In the genomic region with DNA sequence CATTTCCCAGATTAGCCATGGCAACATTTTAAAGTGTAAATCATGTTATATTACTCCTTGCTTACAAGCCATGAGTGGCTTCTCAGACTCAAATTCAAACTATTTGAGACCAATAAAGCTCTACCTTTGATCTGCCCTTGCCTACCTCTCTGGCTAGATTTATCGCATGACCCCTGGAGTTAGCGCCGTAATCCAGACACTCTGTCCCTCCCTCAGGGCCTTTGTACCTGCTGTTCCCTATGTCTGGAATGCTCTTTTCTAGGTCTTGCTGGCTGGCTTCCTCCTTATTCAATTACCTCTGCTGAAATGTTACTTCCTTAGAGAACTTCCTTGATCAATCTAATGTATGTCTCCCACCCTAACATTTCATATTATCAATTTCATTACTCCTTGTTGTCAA, we compare ENCODE assay signal across 1 cellular context.
TF ChIP-seq lines count a peak whose summit lies in the region.

No MANE protein-coding gene starts in this region.

TF ChIP-seq in GM23338, 12 proteins besides CTCF, POLR2A, EP300 and RAD21 (continued from another document):
- TF ChIP-seq REST (IDR thresholded peaks at IDR 0.05; ENCODE audit: unreplicated experiment) = no peak
